8 cellular contexts compared by ENCODE assay signal in the genomic region with DNA sequence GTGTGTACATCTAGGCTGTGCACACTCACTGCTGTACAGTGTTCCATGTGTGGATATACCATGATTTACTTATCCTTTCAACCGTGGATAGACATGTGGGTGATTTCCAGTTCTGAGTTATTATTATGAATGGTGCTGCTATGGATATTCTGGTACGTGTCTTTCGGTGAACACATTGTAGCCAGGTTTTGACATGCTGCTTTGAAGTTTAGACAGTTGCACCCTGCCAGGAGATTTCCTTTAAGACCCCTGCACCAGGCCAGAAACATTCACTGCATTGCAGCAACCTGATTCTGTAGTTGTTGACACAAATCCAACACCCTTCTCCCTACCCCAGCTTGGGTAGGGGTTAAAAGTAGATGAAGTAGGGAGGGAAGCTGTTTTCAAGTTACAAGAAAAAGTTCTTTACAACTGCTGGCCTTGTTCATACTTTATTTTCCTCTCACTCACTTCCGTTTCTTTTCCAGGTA. TPM values are rescaled to one million over a fixed set of nuclear protein-coding genes. Genes with fewer than 3 reads are reported as not detected.
A peak's percentile ranks its signal among the peaks of the same experiment; 100 is the strongest.
DNase-seq lines count a peak whose midpoint lies in the region; ATAC-seq and TF ChIP-seq lines count a peak whose summit lies in the region.

No MANE protein-coding gene starts in this region.

- H3K4me1 ChIP-seq in GM23338 (ENCODE audit: insufficient read depth) (no peaks in the 10 kb centered on the region), smooth muscle cell (ENCODE audit: low read depth) (no peaks in the 10 kb centered on the region)

- no peak overlapping the region for H3K4me2 ChIP-seq in GM23338
- H3K4me2 ChIP-seq in smooth muscle cell = no peak overlapping the region

- no peak overlapping the region for H3K4me3 ChIP-seq in GM23338
- H3K4me3 ChIP-seq in smooth muscle cell = no peak overlapping the region

- 87% methylated on average over 4 of the region's 4 CpGs for WGBS in smooth muscle cell (ENCODE audit: low lambda C conversion rate)

- no peaks in the 10 kb centered on the region for H3K79me2 ChIP-seq in GM23338 (replicated peaks; ENCODE audit: insufficient read depth)
- no peaks in the 10 kb centered on the region for H3K79me2 ChIP-seq in smooth muscle cell (ENCODE audit: low read depth)

- H4K20me1 ChIP-seq in GM23338 (replicated peaks; ENCODE audit: insufficient read depth) = no peaks in the 10 kb centered on the region
- no peaks in the 10 kb centered on the region for H4K20me1 ChIP-seq in smooth muscle cell (ENCODE audit: low read depth)

- H3K9me3 Mint-ChIP-seq in GM23338 (peaks cover under 1% of the 10 kb centered on the region; the same call in 1 of the 3 replicates), mesothelial cell of epicardium (peaks cover 4% of the 10 kb centered on the region)

- H2AFZ ChIP-seq in GM23338 = peak overlapping the region; percentile 77; the same call in 1 of the 2 replicates
- no peak overlapping the region for H2AFZ ChIP-seq in smooth muscle cell (ENCODE audit: low read depth)

- H3K36me3 Mint-ChIP-seq in GM23338 (ENCODE audit: low read depth) = no peaks in the 10 kb centered on the region
- H3K36me3 Mint-ChIP-seq in T-helper 17 cell (ENCODE audit: low read depth) = no peaks in the 10 kb centered on the region
- H3K36me3 Mint-ChIP-seq in mesothelial cell of epicardium = no peaks in the 10 kb centered on the region

- no peak overlapping the region for H3K27ac ChIP-seq in GM23338 (ENCODE audit: low read depth)
- no peak overlapping the region for H3K27ac ChIP-seq in smooth muscle cell (ENCODE audit: low read depth)

- peak; percentile 34 for ATAC-seq in GM18498 (IDR thresholded peaks at IDR 0.05; ENCODE audit: unreplicated experiment)
- no peak for ATAC-seq in GM23338
- peak; percentile 47 for ATAC-seq in T-helper 17 cell

- H3K27me3 Mint-ChIP-seq in GM23338 (ENCODE audit: insufficient read depth, low read depth, poor library complexity) (peaks cover 3% of the 10 kb centered on the region), T-helper 17 cell (no peaks in the 10 kb centered on the region), mesothelial cell of epicardium (ENCODE audit: low read depth) (peaks cover 1% of the 10 kb centered on the region)

- CTCF ChIA-PET in GM10248 (lab: Yijun Ruan, JAX) = interaction anchor here (0.7 to 1.9 kb wide), 3 partner anchors 12 to 168 kb away, joined by 3 to 6 read pairs (median 3); a partner anchor contains a TSS

- TF ChIP-seq CTCF in GM23338 (conservative IDR thresholded peaks at IDR 0.05; ENCODE audit: low read depth in 2 of 2) (no peak), mesothelial cell of epicardium (IDR thresholded peaks at IDR 0.05; ENCODE audit: unreplicated experiment) (no peak), smooth muscle cell (IDR thresholded peaks at IDR 0.05; ENCODE audit: borderline replicate concordance, insufficient read depth, poor library complexity, severe bottlenecking) (no peak), GM10248 (IDR thresholded peaks at IDR 0.05; ENCODE audit: control extremely low read depth, extremely low read depth, low read depth, missing control alignments) (no peak)

- H3F3A ChIP-seq in GM23338 (replicated peaks; ENCODE audit: low read depth) (no peaks in the 10 kb centered on the region), smooth muscle cell (ENCODE audit: low read depth) (no peaks in the 10 kb centered on the region)

- H3K4me3 Mint-ChIP-seq in GM23338 (no peak overlapping the region), T-helper 17 cell (peak overlapping the region; percentile 52), mesothelial cell of epicardium (no peak overlapping the region)

- no peaks in the 10 kb centered on the region for H3K9me3 ChIP-seq in T-helper 17 cell (ENCODE audit: control insufficient read depth, low read length, poor library complexity, severe bottlenecking)
- H3K9me3 ChIP-seq in smooth muscle cell (replicated peaks; ENCODE audit: low read depth) = no peaks in the 10 kb centered on the region

- H3K27me3 ChIP-seq in GM23338 (ENCODE audit: insufficient read depth) (no peaks in the 10 kb centered on the region), smooth muscle cell (ENCODE audit: low read depth) (no peaks in the 10 kb centered on the region)

- H3K27ac Mint-ChIP-seq in GM23338 = no peak overlapping the region
- H3K27ac Mint-ChIP-seq in T-helper 17 cell = peak overlapping the region; percentile 57
- peak overlapping the region; percentile 84 for H3K27ac Mint-ChIP-seq in mesothelial cell of epicardium

- DNase-seq in GM23338 (ENCODE audit: low spot score) = no peak
- no peak for DNase-seq in T-helper 17 cell
- no peak for DNase-seq in mesothelial cell of epicardium (ENCODE audit: low spot score in 2 of 2, unreplicated experiment in 2 of 2)
- no peak for DNase-seq in smooth muscle cell (lab: John Stamatoyannopoulos, UW; ENCODE audit: unreplicated experiment)
- no peak for DNase-seq in GM10248 (ENCODE audit: extremely low spot score)
- no peak for DNase-seq in HuH-7 (ENCODE audit: low spot score)
- DNase-seq in NCI-H82 treated with DMSO at 0.1 percent for 48 hours (lab: John Stamatoyannopoulos, UW; ENCODE audit: unreplicated experiment) = no peak

- peaks cover 3% of the 10 kb centered on the region; the same call in 1 of the 2 replicates for H3K9me2 ChIP-seq in GM23338 (ENCODE audit: insufficient read depth)

- POLR2A ChIA-PET in GM10248 (lab: Yijun Ruan, JAX) = interaction anchor here (0.6 kb wide), 1 partner anchor 88 kb away, joined by 3 read pairs; no protein-coding TSS in a partner anchor

- H3K4me1 Mint-ChIP-seq in GM23338 (peaks cover 5% of the 10 kb centered on the region; the same call in 2 of the 3 replicates), T-helper 17 cell (peaks cover 36% of the 10 kb centered on the region), mesothelial cell of epicardium (peaks cover 18% of the 10 kb centered on the region)

- H3K36me3 ChIP-seq in GM23338 (ENCODE audit: insufficient read depth) = no peaks in the 10 kb centered on the region
- H3K36me3 ChIP-seq in smooth muscle cell (ENCODE audit: low read depth) = no peaks in the 10 kb centered on the region

- H3K9ac ChIP-seq in smooth muscle cell (ENCODE audit: low read depth) = no peak overlapping the region

TF ChIP-seq in GM23338, 12 proteins besides CTCF, POLR2A, EP300 and RAD21 (continues in another document):
- TF ChIP-seq, protein P1, sequence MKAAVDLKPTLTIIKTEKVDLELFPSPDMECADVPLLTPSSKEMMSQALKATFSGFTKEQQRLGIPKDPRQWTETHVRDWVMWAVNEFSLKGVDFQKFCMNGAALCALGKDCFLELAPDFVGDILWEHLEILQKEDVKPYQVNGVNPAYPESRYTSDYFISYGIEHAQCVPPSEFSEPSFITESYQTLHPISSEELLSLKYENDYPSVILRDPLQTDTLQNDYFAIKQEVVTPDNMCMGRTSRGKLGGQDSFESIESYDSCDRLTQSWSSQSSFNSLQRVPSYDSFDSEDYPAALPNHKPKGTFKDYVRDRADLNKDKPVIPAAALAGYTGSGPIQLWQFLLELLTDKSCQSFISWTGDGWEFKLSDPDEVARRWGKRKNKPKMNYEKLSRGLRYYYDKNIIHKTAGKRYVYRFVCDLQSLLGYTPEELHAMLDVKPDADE (IDR thresholded peaks at IDR 0.05) = no peak
- TF ChIP-seq NANOG (IDR thresholded peaks at IDR 0.05; ENCODE audit: borderline replicate concordance) = no peak

RNA-seq across cellular contexts. Expression of a gene that starts 11.8 kb away (rescaled TPM):
- total RNA-seq in GM23338 (2014; rRNA removed; shearing (Covaris generic)) = 173 and 189 TPM in 2 replicates
- 74.1 and 84.4 TPM in 2 replicates for polyA plus RNA-seq in GM23338 (2016; fragmentation: Nextera tagmentation; extraction: Ambion mirVana)
- 10 to 100 TPM; 44.5 to 60.5 TPM for total RNA-seq in T-helper 17 cell
- total RNA-seq in mesothelial cell of epicardium = 95.5 to 96.4 TPM (median 96.2 TPM) in 3 replicates
- 68.1 and 74.4 TPM in 2 replicates for total RNA-seq in smooth muscle cell
- polyA plus RNA-seq in smooth muscle cell = 32.4 and 33.9 TPM in 2 replicates

RNA-seq across cellular contexts. Expression of a gene that starts 51.0 kb away (rescaled TPM):
- total RNA-seq in GM23338 (2014; rRNA removed; shearing (Covaris generic)) = 0.17 TPM in 1 of 2 replicates, not detected in the other
- polyA plus RNA-seq in GM23338 (2016; fragmentation: Nextera tagmentation; extraction: Ambion mirVana) = 0.24 TPM in 1 of 2 replicates, not detected in the other
- 1 to 10 TPM in 1 of 2 donors, under 1 TPM in 1; 0.94 to 2.3 TPM for total RNA-seq in T-helper 17 cell
- total RNA-seq in mesothelial cell of epicardium = 1.6 to 2.0 TPM (median 1.6 TPM) in 3 replicates
- 0.31 and 0.81 TPM in 2 replicates for total RNA-seq in smooth muscle cell
- polyA plus RNA-seq in smooth muscle cell = not detected in 2 replicates
